ENCODE assay signal across 23 cellular contexts in genomic region chr20:64009811-64010387, GRCh38. TPM values are rescaled to one million over a fixed set of nuclear protein-coding genes. Genes with fewer than 3 reads are reported as not detected.
DNase-seq lines count a peak whose midpoint lies in the region; ATAC-seq, FAIRE-seq and TF ChIP-seq lines count a peak whose summit lies in the region.
"Had no signal": no experiment of that assay in that cellular context is flagged by ENCODE, and none has a peak within 500 bp of the region (broad histone marks: within the 10 kb centered on the region; RNA-seq: fewer than 3 reads in every experiment).

No MANE protein-coding gene starts in this region.

- H3K4me3 ChIP-seq in BLaER1 treated with 17β-estradiol and CSF1 and Interleukin-3, amounts not matched to agents 10 nM and 100 nM: no peak overlapping the region
- H3K4me3 ChIP-seq in GM23248: no peak overlapping the region
- H3K4me3 ChIP-seq in endothelial cell of umbilical vein (replicated peaks in 1 of 3; ENCODE audit: insufficient read depth in 1 of 3, low read depth in 1 of 3, low read length in 3 of 3): no peak overlapping the region
- H3K4me3 ChIP-seq in heart left ventricle: no peak overlapping the region
- H3K4me3 ChIP-seq: pancreas, sigmoid colon had no signal

- in situ Hi-C loops in GM23248 (cut with MboI): no loop called here

- H3K4me1 Mint-ChIP-seq in activated CD8-positive, alpha-beta T cell treated with anti-CD3 and anti-CD28 coated beads, Interleukin-2, amount 10 ng/mL, durations not matched to agents 7 days and 5 days (ENCODE audit: low read depth): peaks cover 56% of the 10 kb centered on the region

- H3K79me2 ChIP-seq in GM23248 (ENCODE audit: insufficient read depth) (peaks cover 24% of the 10 kb centered on the region), endothelial cell of umbilical vein (ENCODE audit: control insufficient read depth, insufficient read depth, low read length) (no peaks in the 10 kb centered on the region)

- peaks cover 72% of the 10 kb centered on the region for H3K36me3 Mint-ChIP-seq in activated CD8-positive, alpha-beta T cell treated with anti-CD3 and anti-CD28 coated beads, Interleukin-2, amount 10 ng/mL, durations not matched to agents 7 days and 5 days (ENCODE audit: low read depth)

- no peak for TF ChIP-seq CTCF in endothelial cell of umbilical vein (IDR thresholded peaks at IDR 0.05; ENCODE audit: extremely low read depth in 1 of 2, insufficient read depth in 1 of 2, low read depth in 1 of 2, low read length in 2 of 2)
- TF ChIP-seq CTCF in heart left ventricle (IDR thresholded peaks at IDR 0.05): no peak

- no peaks in the 10 kb centered on the region for H3K9me1 ChIP-seq in endothelial cell of umbilical vein (replicated peaks; ENCODE audit: control insufficient read depth, extremely low read depth, insufficient read depth, low read length)

- intact Hi-C loops in endothelial cell of umbilical vein (cut with micrococcal nuclease) (no loop called here), heart left ventricle (cut with DNase I) (loop anchor here in 1 of 10 donors (10.0 kb wide), 1 partner anchor 115 kb away; no protein-coding TSS in a partner anchor)

- H3K4me2 ChIP-seq in BLaER1 treated with 17β-estradiol and CSF1 and Interleukin-3, amounts not matched to agents 10 nM and 100 nM: peak overlapping the region; percentile 1 to 92 (median 73); a peak in 18 of 22 replicates
- no peak overlapping the region for H3K4me2 ChIP-seq in GM23248 (ENCODE audit: unreplicated experiment)
- H3K4me2 ChIP-seq in endothelial cell of umbilical vein (ENCODE audit: insufficient read depth, low read length): no peak overlapping the region

- no peaks in the 10 kb centered on the region for H3F3A ChIP-seq in GM23248 (ENCODE audit: insufficient read depth)

- dilution Hi-C loops in endothelial cell of umbilical vein (cut with MboI; ENCODE audit: extremely low pct_ligation_motif_present, low sequenced_read_pairs): no loop called here

- WGBS in GM23248 (ENCODE audit: low coverage in 1 of 2, low lambda C conversion rate in 2 of 2, missing lambda C conversion rate in 2 of 2), 2 experiments: 83 to 87% methylated on average over 13 of the region's 13 CpGs
- 85 to 93% (median 91%) methylated on average over 13 of the region's 13 CpGs for WGBS in heart left ventricle, 4 donors

- BruUV-seq in endothelial cell of umbilical vein (replicated peaks; lab: Mats Ljungman, UMichigan): no TSS peak

- H3K27me3 ChIP-seq in BLaER1 treated with 17β-estradiol and CSF1 and Interleukin-3, amounts not matched to agents 10 nM and 100 nM: no peaks in the 10 kb centered on the region
- H3K27me3 ChIP-seq in GM23248 (replicated peaks; ENCODE audit: insufficient read depth): no peaks in the 10 kb centered on the region
- H3K27me3 ChIP-seq in endothelial cell of umbilical vein (ENCODE audit: control insufficient read depth in 2 of 2, insufficient read depth in 2 of 2, low read length in 2 of 2): no peaks in the 10 kb centered on the region
- no peaks in the 10 kb centered on the region for H3K27me3 ChIP-seq in heart left ventricle
- H3K27me3 ChIP-seq: pancreas, sigmoid colon had no signal

- H2AFZ ChIP-seq in GM23248 (no peak overlapping the region), endothelial cell of umbilical vein (ENCODE audit: low read depth, low read length) (no peak overlapping the region)

- peak; percentile 37 for ATAC-seq in activated CD8-positive, alpha-beta T cell treated with anti-CD3 and anti-CD28 coated beads, Interleukin-2, amount 10 ng/mL, durations not matched to agents 7 days and 5 days
- no peak for ATAC-seq in HG02678 (IDR thresholded peaks at IDR 0.05; ENCODE audit: unreplicated experiment)
- ATAC-seq in heart left ventricle: no peak
- no peak for ATAC-seq in HG03457 (IDR thresholded peaks at IDR 0.05; ENCODE audit: unreplicated experiment)
- ATAC-seq: pancreas had no signal

- no peak for FAIRE-seq in endothelial cell of umbilical vein (lab: Jason Lieb, UNC)
- FAIRE-seq in GM19239 (lab: Jason Lieb, UNC): no peak
- FAIRE-seq: HTR-8/SVneo, kidney, pancreas had no signal

- H3K9ac ChIP-seq in BLaER1 treated with 17β-estradiol and CSF1 and Interleukin-3, amounts not matched to agents 10 nM and 100 nM: peak overlapping the region in 4 of 11 experiments; percentile 11 to 25 (median 18); a peak in 5 of 22 replicates
- no peak overlapping the region for H3K9ac ChIP-seq in GM23248
- no peak overlapping the region for H3K9ac ChIP-seq in endothelial cell of umbilical vein (replicated peaks; ENCODE audit: extremely low read depth, insufficient read depth, low read length)

- H3K4me1 ChIP-seq in BLaER1 treated with 17β-estradiol and CSF1 and Interleukin-3, amounts not matched to agents 10 nM and 100 nM: peaks cover 40 to 76% (median 67%) of the 10 kb centered on the region in 10 experiments
- H3K4me1 ChIP-seq in GM23248 (ENCODE audit: insufficient read depth) (no peaks in the 10 kb centered on the region), endothelial cell of umbilical vein (ENCODE audit: control insufficient read depth, extremely low read depth, insufficient read depth, low read length) (peaks cover 2% of the 10 kb centered on the region), heart left ventricle (peaks cover 0 to 13% (median 0%) of the 10 kb centered on the region in 12 donors)
- H3K4me1 ChIP-seq: pancreas, sigmoid colon had no signal

- H3K36me3 ChIP-seq in BLaER1 treated with 17β-estradiol and CSF1 and Interleukin-3, amounts not matched to agents 10 nM and 100 nM: peaks cover 59 to 87% (median 76%) of the 10 kb centered on the region in 11 experiments
- H3K36me3 ChIP-seq in GM23248 (ENCODE audit: low read depth) (peaks cover 46% of the 10 kb centered on the region), endothelial cell of umbilical vein (ENCODE audit: control insufficient read depth in 2 of 2, extremely low read depth in 1 of 2, insufficient read depth in 2 of 2, low read length in 2 of 2) (peaks cover 14 to 36% of the 10 kb centered on the region in 2 experiments), heart left ventricle (peaks cover 3 to 87% (median 81%) of the 10 kb centered on the region in 9 donors)

- H3K27ac Mint-ChIP-seq in activated CD8-positive, alpha-beta T cell treated with anti-CD3 and anti-CD28 coated beads, Interleukin-2, amount 10 ng/mL, durations not matched to agents 7 days and 5 days: peak overlapping the region; percentile 74
- H3K27ac Mint-ChIP-seq: activated B cell treated with CpG ODN at 0.5 μM for 24 hours had no signal

- peaks cover 20% of the 10 kb centered on the region for H3K9me3 Mint-ChIP-seq in activated CD8-positive, alpha-beta T cell treated with anti-CD3 and anti-CD28 coated beads, Interleukin-2, amount 10 ng/mL, durations not matched to agents 7 days and 5 days (ENCODE audit: insufficient read depth)
- H3K9me3 Mint-ChIP-seq: activated B cell treated with CpG ODN at 0.5 μM for 24 hours had no signal

- H3K4me3 Mint-ChIP-seq in activated CD8-positive, alpha-beta T cell treated with anti-CD3 and anti-CD28 coated beads, Interleukin-2, amount 10 ng/mL, durations not matched to agents 7 days and 5 days: peak overlapping the region; percentile 32
- H3K4me3 Mint-ChIP-seq: activated B cell treated with CpG ODN at 0.5 μM for 24 hours had no signal

- DNase-seq in GM23248 (no peak), endothelial cell of umbilical vein (ENCODE audit: low read depth, low spot score) (peak; percentile 22), GM19239 (ENCODE audit: insufficient read length, low spot score) (no peak), heart left ventricle (no peak)
- peak; percentile 46 for DNase-seq in activated CD8-positive, alpha-beta T cell treated with anti-CD3 and anti-CD28 coated beads, Interleukin-2, amount 10 ng/mL, durations not matched to agents 7 days and 5 days
- DNase-seq: activated B cell treated with CpG ODN at 0.5 μM for 24 hours; COR-L47; cortex of kidney; DND-41; hypothalamus; kidney; mammary epithelial cell; NCI-H1436; NCI-H748 treated with DMSO at 0.1 percent for 48 hours; pancreas; Right ventricle myocardium superior; sigmoid colon; stimulated activated naive CD4-positive, alpha-beta T cell treated with Interleukin-2 at 50 U/mL for 16 hours had no signal

- CTCF ChIA-PET in activated CD8-positive, alpha-beta T cell treated with anti-CD3 and anti-CD28 coated beads, Interleukin-2, amount 10 ng/mL, durations not matched to agents 7 days and 5 days (lab: Charles Lee): interaction anchor here (0.7 to 1.9 kb wide), 4 partner anchors 24 to 30 kb away, joined by 3 to 5 read pairs (median 4); partner anchors contain the start of genes PRPF6 and SAMD10
- CTCF ChIA-PET in endothelial cell of umbilical vein (lab: Charles Lee): no interaction called here

- H3K27ac ChIP-seq in BLaER1 treated with 17β-estradiol and CSF1 and Interleukin-3, amounts not matched to agents 10 nM and 100 nM: 0 out of 22 replicates have a peak overlapping the region, but pooled peaks of 1 of the 11 experiments have one; percentile 5
- peak overlapping the region; percentile 24; the same call in 1 of the 2 replicates for H3K27ac ChIP-seq in GM23248
- no peak overlapping the region for H3K27ac ChIP-seq in endothelial cell of umbilical vein (ENCODE audit: insufficient read depth, low read depth, low read length)
- no peak overlapping the region for H3K27ac ChIP-seq in heart left ventricle
- H3K27ac ChIP-seq: pancreas, sigmoid colon had no signal

- no peaks in the 10 kb centered on the region for H3K9me2 ChIP-seq in GM23248 (ENCODE audit: insufficient read depth)

- H3K27me3 Mint-ChIP-seq in activated CD8-positive, alpha-beta T cell treated with anti-CD3 and anti-CD28 coated beads, Interleukin-2, amount 10 ng/mL, durations not matched to agents 7 days and 5 days (ENCODE audit: low read depth): no peaks in the 10 kb centered on the region
- H3K27me3 Mint-ChIP-seq: activated B cell treated with CpG ODN at 0.5 μM for 24 hours had no signal

- POLR2A ChIA-PET in activated CD8-positive, alpha-beta T cell treated with anti-CD3 and anti-CD28 coated beads, Interleukin-2, amount 10 ng/mL, durations not matched to agents 7 days and 5 days (lab: Charles Lee): interaction anchor here (1.5 to 1.6 kb wide), 2 partner anchors 29 to 31 kb away, joined by 3 to 8 read pairs; partner anchors contain the start of gene SAMD10
- POLR2A ChIA-PET in endothelial cell of umbilical vein (lab: Charles Lee): no interaction called here

- TF ChIP-seq POLR2A in endothelial cell of umbilical vein (IDR thresholded peaks at IDR 0.05; ENCODE audit: low read depth, low read length): no peak
- no peak for TF ChIP-seq POLR2A in heart left ventricle (IDR thresholded peaks at IDR 0.05)

- H4K20me1 ChIP-seq in BLaER1 treated with 17β-estradiol and CSF1 and Interleukin-3, amounts not matched to agents 10 nM and 100 nM: peaks cover 52 to 80% (median 62%) of the 10 kb centered on the region in 11 experiments
- H4K20me1 ChIP-seq in GM23248 (ENCODE audit: insufficient read depth) (peaks cover 4% of the 10 kb centered on the region; the same call in 1 of the 2 replicates), endothelial cell of umbilical vein (replicated peaks; ENCODE audit: control insufficient read depth, extremely low read depth, insufficient read depth, low read length) (no peaks in the 10 kb centered on the region)

- peaks cover 0 to 14% (median 8%) of the 10 kb centered on the region in 11 experiments; a peak in 14 of 22 replicates for H3K9me3 ChIP-seq in BLaER1 treated with 17β-estradiol and CSF1 and Interleukin-3, amounts not matched to agents 10 nM and 100 nM (replicated peaks in 1 of 11)
- no peaks in the 10 kb centered on the region for H3K9me3 ChIP-seq in GM23248 (ENCODE audit: low read depth)
- no peaks in the 10 kb centered on the region for H3K9me3 ChIP-seq in endothelial cell of umbilical vein (replicated peaks; ENCODE audit: control insufficient read depth, insufficient read depth, low read length)
- H3K9me3 ChIP-seq in heart left ventricle: peaks cover 0 to 4% (median 0%) of the 10 kb centered on the region in 12 donors
- H3K9me3 ChIP-seq: pancreas, sigmoid colon had no signal

RNA-seq across cellular contexts. Expression of gene C20orf204, which starts 26.1 kb away (rescaled TPM):
- total RNA-seq in GM23248 (2014; rRNA removed; shearing (Covaris generic)): 0.32 and 0.51 TPM in 2 replicates
- polyA plus RNA-seq in GM23248 (2016; fragmentation: Nextera tagmentation; extraction: Ambion mirVana) (0.09 and 0.14 TPM in 2 replicates), endothelial cell of umbilical vein (2.8 and 4.5 TPM in 2 replicates), heart left ventricle (under 1 TPM; 0.35 to 0.42 TPM)
- 1 to 10 TPM; 6.4 to 7.6 TPM for total RNA-seq in activated CD8-positive, alpha-beta T cell treated with anti-CD3 and anti-CD28 coated beads, Interleukin-2, amount 10 ng/mL, durations not matched to agents 7 days and 5 days
- total RNA-seq in endothelial cell of umbilical vein (5.8 and 6.0 TPM in 2 replicates), heart left ventricle (1 to 10 TPM in 1 of 9 donors, under 1 TPM in 8; 0.16 to 1.2 (median 0.56) TPM)
- polyA plus RNA-seq in endothelial cell of umbilical vein (2011; cell fraction: cytosol; rRNA removed): 0.79 and 1.2 TPM in 2 replicates
- 2.4 and 2.8 TPM in 2 replicates for polyA plus RNA-seq in endothelial cell of umbilical vein (2011; cell fraction: nucleus; rRNA removed)
- 0.66 and 1.6 TPM in 2 replicates for polyA plus RNA-seq in endothelial cell of umbilical vein (2012)
- 1.0 and 1.5 TPM in 2 replicates for polyA minus RNA-seq in endothelial cell of umbilical vein
- 1.7 TPM for polyA minus RNA-seq in endothelial cell of umbilical vein (2011; cell fraction: cytosol; rRNA and poly(A)+ RNA removed)
- 2.2 and 4.4 TPM in 2 replicates for polyA minus RNA-seq in endothelial cell of umbilical vein (2011; cell fraction: nucleus; rRNA and poly(A)+ RNA removed)

RNA-seq across cellular contexts. Expression of gene PRPF6, which starts 29.0 kb away (rescaled TPM):
- total RNA-seq in GM23248 (2014; rRNA removed; shearing (Covaris generic)): 39.0 and 47.1 TPM in 2 replicates
- polyA plus RNA-seq in GM23248 (2016; fragmentation: Nextera tagmentation; extraction: Ambion mirVana) (54.8 and 59.4 TPM in 2 replicates), endothelial cell of umbilical vein (27.1 and 35.3 TPM in 2 replicates), heart left ventricle (10 to 100 TPM; 31.0 to 58.5 TPM)
- 10 to 100 TPM; 64.7 to 68.3 TPM for total RNA-seq in activated CD8-positive, alpha-beta T cell treated with anti-CD3 and anti-CD28 coated beads, Interleukin-2, amount 10 ng/mL, durations not matched to agents 7 days and 5 days
- total RNA-seq in endothelial cell of umbilical vein (64.2 and 67.4 TPM in 2 replicates), heart left ventricle (10 to 100 TPM; 41.4 to 62.6 (median 47.6) TPM)
- 47.9 and 49.4 TPM in 2 replicates for polyA plus RNA-seq in endothelial cell of umbilical vein (2011; cell fraction: cytosol; rRNA removed)
- 53.5 and 53.7 TPM in 2 replicates for polyA plus RNA-seq in endothelial cell of umbilical vein (2011; cell fraction: nucleus; rRNA removed)
- 54.7 and 59.8 TPM in 2 replicates for polyA plus RNA-seq in endothelial cell of umbilical vein (2012)
- polyA minus RNA-seq in endothelial cell of umbilical vein: 54.7 and 61.4 TPM in 2 replicates
- 34.2 TPM for polyA minus RNA-seq in endothelial cell of umbilical vein (2011; cell fraction: cytosol; rRNA and poly(A)+ RNA removed)
- 20.4 and 23.1 TPM in 2 replicates for polyA minus RNA-seq in endothelial cell of umbilical vein (2011; cell fraction: nucleus; rRNA and poly(A)+ RNA removed)

RNA-seq across cellular contexts. Expression of gene SAMD10, which starts 30.5 kb away (rescaled TPM):
- 0.38 and 1.3 TPM in 2 replicates for total RNA-seq in GM23248 (2014; rRNA removed; shearing (Covaris generic))
- 1.3 and 1.7 TPM in 2 replicates for polyA plus RNA-seq in GM23248 (2016; fragmentation: Nextera tagmentation; extraction: Ambion mirVana)
- total RNA-seq in activated CD8-positive, alpha-beta T cell treated with anti-CD3 and anti-CD28 coated beads, Interleukin-2, amount 10 ng/mL, durations not matched to agents 7 days and 5 days: 10 to 100 TPM; 12.0 to 12.5 TPM
- total RNA-seq in endothelial cell of umbilical vein: 4.7 and 5.7 TPM in 2 replicates
- polyA plus RNA-seq in endothelial cell of umbilical vein: 5.3 and 6.9 TPM in 2 replicates
- 2.8 and 4.4 TPM in 2 replicates for polyA plus RNA-seq in endothelial cell of umbilical vein (2011; cell fraction: cytosol; rRNA removed)
- polyA plus RNA-seq in endothelial cell of umbilical vein (2011; cell fraction: nucleus; rRNA removed): 9.4 and 14.5 TPM in 2 replicates
- 4.0 and 6.1 TPM in 2 replicates for polyA plus RNA-seq in endothelial cell of umbilical vein (2012)
- 1.1 and 3.2 TPM in 2 replicates for polyA minus RNA-seq in endothelial cell of umbilical vein
- polyA minus RNA-seq in endothelial cell of umbilical vein (2011; cell fraction: cytosol; rRNA and poly(A)+ RNA removed): 4.7 TPM
- 1.8 and 2.5 TPM in 2 replicates for polyA minus RNA-seq in endothelial cell of umbilical vein (2011; cell fraction: nucleus; rRNA and poly(A)+ RNA removed)
- 1 to 10 TPM; 3.1 to 6.3 (median 4.3) TPM for total RNA-seq in heart left ventricle
- 1 to 10 TPM; 4.8 to 6.0 TPM for polyA plus RNA-seq in heart left ventricle

RNA-seq across cellular contexts. Expression of gene SOX18, which starts 39.5 kb away (rescaled TPM):
- total RNA-seq in GM23248 (2014; rRNA removed; shearing (Covaris generic)): not detected in 2 replicates
- not detected in 2 replicates for polyA plus RNA-seq in GM23248 (2016; fragmentation: Nextera tagmentation; extraction: Ambion mirVana)
- under 1 TPM; 0.13 to 0.21 TPM for total RNA-seq in activated CD8-positive, alpha-beta T cell treated with anti-CD3 and anti-CD28 coated beads, Interleukin-2, amount 10 ng/mL, durations not matched to agents 7 days and 5 days
- total RNA-seq in endothelial cell of umbilical vein: 175 and 211 TPM in 2 replicates
- polyA plus RNA-seq in endothelial cell of umbilical vein: 20.9 and 21.8 TPM in 2 replicates
- 10.8 and 19.2 TPM in 2 replicates for polyA plus RNA-seq in endothelial cell of umbilical vein (2011; cell fraction: cytosol; rRNA removed)
- polyA plus RNA-seq in endothelial cell of umbilical vein (2011; cell fraction: nucleus; rRNA removed): 9.0 and 10.9 TPM in 2 replicates
- 23.0 and 49.2 TPM in 2 replicates for polyA plus RNA-seq in endothelial cell of umbilical vein (2012)
- 3.7 and 6.5 TPM in 2 replicates for polyA minus RNA-seq in endothelial cell of umbilical vein
- 2.9 TPM for polyA minus RNA-seq in endothelial cell of umbilical vein (2011; cell fraction: cytosol; rRNA and poly(A)+ RNA removed)
- polyA minus RNA-seq in endothelial cell of umbilical vein (2011; cell fraction: nucleus; rRNA and poly(A)+ RNA removed): 4.4 and 13.0 TPM in 2 replicates
- total RNA-seq in heart left ventricle: 10 to 100 TPM; 37.0 to 75.9 (median 50.7) TPM
- 10 to 100 TPM; 23.5 to 31.1 TPM for polyA plus RNA-seq in heart left ventricle
- total RNA-seq: activated B cell treated with CpG ODN at 0.5 μM for 24 hours, myocyte had no signal
- polyA plus RNA-seq: mammary epithelial cell had no signal

RNA-seq across cellular contexts. Expression of gene ZNF512B, which starts 40.2 kb away (rescaled TPM):
- 16.4 and 16.6 TPM in 2 replicates for total RNA-seq in GM23248 (2014; rRNA removed; shearing (Covaris generic))
- polyA plus RNA-seq in GM23248 (2016; fragmentation: Nextera tagmentation; extraction: Ambion mirVana): 1.2 and 1.5 TPM in 2 replicates
- total RNA-seq in activated CD8-positive, alpha-beta T cell treated with anti-CD3 and anti-CD28 coated beads, Interleukin-2, amount 10 ng/mL, durations not matched to agents 7 days and 5 days: 10 to 100 TPM; 12.0 to 12.1 TPM
- 25.9 and 30.0 TPM in 2 replicates for total RNA-seq in endothelial cell of umbilical vein
- polyA plus RNA-seq in endothelial cell of umbilical vein: 8.7 and 10.0 TPM in 2 replicates
- polyA plus RNA-seq in endothelial cell of umbilical vein (2011; cell fraction: cytosol; rRNA removed): 8.2 and 10.6 TPM in 2 replicates
- polyA plus RNA-seq in endothelial cell of umbilical vein (2011; cell fraction: nucleus; rRNA removed): 32.4 and 36.0 TPM in 2 replicates
- polyA plus RNA-seq in endothelial cell of umbilical vein (2012): 14.1 and 17.3 TPM in 2 replicates
- 7.2 and 8.8 TPM in 2 replicates for polyA minus RNA-seq in endothelial cell of umbilical vein
- polyA minus RNA-seq in endothelial cell of umbilical vein (2011; cell fraction: cytosol; rRNA and poly(A)+ RNA removed): 4.8 TPM
- polyA minus RNA-seq in endothelial cell of umbilical vein (2011; cell fraction: nucleus; rRNA and poly(A)+ RNA removed): 6.7 and 10.1 TPM in 2 replicates
- total RNA-seq in heart left ventricle: 10 to 100 TPM in 8 of 9 donors, 1 to 10 TPM in 1; 7.3 to 15.9 (median 12.2) TPM
- polyA plus RNA-seq in heart left ventricle: 1 to 10 TPM; 7.7 to 9.3 TPM

Comparison
In these comparisons a context has a peak if more than half of its experiments do, and no peak if none do; other contexts are left out.
1. H3K4me2 ChIP-seq: peak in BLaER1 treated with 17β-estradiol and CSF1 and Interleukin-3, amounts not matched to agents 10 nM and 100 nM (11 of 11); none in GM23248 (single experiment) and endothelial cell of umbilical vein (single experiment).
2. DNase-seq: peak in activated CD8-positive, alpha-beta T cell treated with anti-CD3 and anti-CD28 coated beads, Interleukin-2, amount 10 ng/mL, durations not matched to agents 7 days and 5 days (single experiment) and endothelial cell of umbilical vein (single experiment); none in GM23248 (single experiment), GM19239 (single experiment) and heart left ventricle (0 of 5).